Comparison of ENCODE assay signal across 1 cellular context in the genomic region with DNA sequence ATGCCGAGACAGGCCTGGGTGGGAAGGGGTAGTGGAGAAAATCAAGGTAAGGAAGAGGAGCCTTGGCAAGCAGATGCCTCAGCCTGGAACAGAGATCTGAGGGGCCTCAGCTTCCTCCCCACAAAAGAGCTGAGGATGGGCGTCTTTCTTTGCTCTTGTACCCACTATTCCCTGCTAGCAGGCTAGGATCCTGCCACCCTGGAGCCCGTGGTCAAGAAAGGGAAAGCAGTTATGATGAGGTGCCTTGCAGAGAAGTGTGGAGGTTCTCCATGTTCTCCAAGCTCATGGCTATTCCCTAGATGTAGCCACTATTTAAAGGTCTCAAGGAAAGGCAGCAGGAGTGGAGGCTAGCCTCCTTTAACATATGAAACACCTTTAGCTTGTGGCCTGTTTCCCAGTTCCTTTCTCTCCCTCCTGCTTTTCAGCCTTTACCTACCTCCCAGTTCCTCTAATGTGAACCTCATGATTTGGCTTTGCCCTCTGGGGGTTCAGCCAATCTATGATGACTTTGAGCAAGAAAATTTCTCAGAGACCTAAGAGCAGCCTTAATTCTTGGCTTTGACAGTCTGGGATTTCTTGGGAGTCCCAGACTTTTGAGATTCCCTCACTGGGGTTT.
TF ChIP-seq lines count a peak whose summit lies in the region.

No MANE protein-coding gene starts in this region.

TF ChIP-seq in IMR-90, 13 proteins besides CTCF, POLR2A, EP300 and RAD21:
- TF ChIP-seq, protein P1, sequence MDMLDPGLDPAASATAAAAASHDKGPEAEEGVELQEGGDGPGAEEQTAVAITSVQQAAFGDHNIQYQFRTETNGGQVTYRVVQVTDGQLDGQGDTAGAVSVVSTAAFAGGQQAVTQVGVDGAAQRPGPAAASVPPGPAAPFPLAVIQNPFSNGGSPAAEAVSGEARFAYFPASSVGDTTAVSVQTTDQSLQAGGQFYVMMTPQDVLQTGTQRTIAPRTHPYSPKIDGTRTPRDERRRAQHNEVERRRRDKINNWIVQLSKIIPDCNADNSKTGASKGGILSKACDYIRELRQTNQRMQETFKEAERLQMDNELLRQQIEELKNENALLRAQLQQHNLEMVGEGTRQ (IDR thresholded peaks at IDR 0.05; ENCODE audit: low read depth, low read length) = no peak
- TF ChIP-seq CHD1 (IDR thresholded peaks at IDR 0.05; ENCODE audit: low read depth, low read length) (no peak), MAZ (IDR thresholded peaks at IDR 0.05; ENCODE audit: borderline replicate concordance, low read depth, low read length) (no peak)
